Comparison of ENCODE assay signal across 37 cellular contexts in the genomic region with DNA sequence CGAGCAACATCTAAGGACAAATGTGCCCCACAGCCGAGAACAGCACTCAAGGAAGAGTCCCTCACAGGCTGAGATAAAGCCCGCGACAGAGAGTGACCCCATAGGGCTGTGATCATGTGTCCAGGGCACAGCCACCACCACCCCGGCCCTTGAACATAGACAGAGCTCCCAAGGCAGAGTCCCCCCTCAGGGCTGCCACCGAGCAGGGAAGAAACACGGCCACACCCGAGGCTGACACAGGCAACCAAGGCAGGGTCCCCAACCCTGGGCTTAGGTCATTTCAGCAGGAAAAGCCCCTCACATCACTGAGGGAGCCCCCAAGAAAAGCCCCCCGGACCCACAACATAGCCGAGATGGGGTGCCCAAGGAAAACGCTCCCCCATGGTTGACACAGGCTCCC. TPM values are rescaled to one million over a fixed set of nuclear protein-coding genes. Genes with fewer than 3 reads are reported as not detected.
"Had no signal": no experiment of that assay in that cellular context is flagged by ENCODE, and none has a peak within 500 bp of the region (broad histone marks: within the 10 kb centered on the region; RNA-seq: fewer than 3 reads in every experiment).

No MANE protein-coding gene starts in this region.

- H3K27me3 Mint-ChIP-seq: activated CD4-positive, alpha-beta memory T cell treated with anti-CD3 and anti-CD28 coated beads for 36 hours; activated CD4-positive, alpha-beta T cell treated with anti-CD3 and anti-CD28 coated beads for 36 hours; activated CD4-positive, alpha-beta T cell treated with anti-CD3 and anti-CD28 coated beads, Interleukin-2, amount 10 ng/mL, durations not matched to agents 24 days and 14 days; activated CD8-positive, alpha-beta memory T cell treated with anti-CD3 and anti-CD28 coated beads, Interleukin-2, amount 10 ng/mL, durations not matched to agents 7 days and 5 days; activated naive CD8-positive, alpha-beta T cell treated with anti-CD3 and anti-CD28 coated beads, Interleukin-2, amount 50 U/mL, for 24 hours had no signal

- H3K36me3 ChIP-seq: adrenal gland, colonic mucosa, esophagus squamous epithelium, gastroesophageal sphincter had no signal

- H3K9me3 ChIP-seq: adrenal gland, body of pancreas, colonic mucosa, esophagus squamous epithelium, gastroesophageal sphincter had no signal

- H3K36me3 Mint-ChIP-seq: activated CD4-positive, alpha-beta memory T cell treated with anti-CD3 and anti-CD28 coated beads for 36 hours; activated CD8-positive, alpha-beta memory T cell treated with anti-CD3 and anti-CD28 coated beads, Interleukin-2, amount 10 ng/mL, durations not matched to agents 7 days and 5 days; activated naive CD4-positive, alpha-beta T cell treated with anti-CD3 and anti-CD28 coated beads, Interleukin-2, amount 50 U/mL, for 24 hours; activated naive CD8-positive, alpha-beta T cell treated with anti-CD3 and anti-CD28 coated beads for 36 hours had no signal

- DNase-seq: activated CD4-positive, alpha-beta memory T cell treated with anti-CD3 and anti-CD28 coated beads for 36 hours; activated CD4-positive, alpha-beta T cell treated with anti-CD3 and anti-CD28 coated beads for 36 hours; activated CD4-positive, CD25-positive, alpha-beta regulatory T cell; activated CD4-positive, CD25-positive, alpha-beta regulatory T cell treated with anti-CD3 and anti-CD28 coated beads, Interleukin-2, amount 50 U/mL, for 72 hours; activated CD8-positive, alpha-beta memory T cell treated with anti-CD3 and anti-CD28 coated beads, Interleukin-2, amount 10 ng/mL, durations not matched to agents 7 days and 5 days; activated CD8-positive, alpha-beta memory T cell treated with anti-CD3 and anti-CD28 coated beads, Interleukin-2, amount 50 U/mL, for 4 hours; activated CD8-positive, alpha-beta T cell treated with anti-CD3 and anti-CD28 coated beads, Interleukin-2, amount 10 ng/mL, durations not matched to agents 7 days and 5 days; activated effector memory CD4-positive, alpha-beta T cell treated with anti-CD3 and anti-CD28 coated beads, Interleukin-2, amount 50 U/mL, for 16 hours; activated naive CD4-positive, alpha-beta T cell treated with anti-CD3 and anti-CD28 coated beads for 36 hours; activated naive CD8-positive, alpha-beta T cell treated with anti-CD3 and anti-CD28 coated beads for 36 hours; activated naive CD8-positive, alpha-beta T cell treated with anti-CD3 and anti-CD28 coated beads, Interleukin-2, amount 50 U/mL, for 24 hours; activated T-cell treated with anti-CD3 and anti-CD28 coated beads, Interleukin-2, amount 50 U/mL, for 1 hour; activated T-cell treated with anti-CD3 and anti-CD28 coated beads, Interleukin-2, amount 50 U/mL, for 48 hours; adrenal gland; amygdala; aorta; body of pancreas; caudate nucleus; cerebellar nuclear complex; colonic mucosa; effector CD8-positive, alpha-beta T cell; esophagus squamous epithelium; foreskin melanocyte; T-helper 2 cell had no signal

- H3K4me3 ChIP-seq: adrenal gland, body of pancreas, colonic mucosa, esophagus squamous epithelium, gastroesophageal sphincter had no signal

- H3K27ac Mint-ChIP-seq: activated CD4-positive, alpha-beta memory T cell treated with anti-CD3 and anti-CD28 coated beads for 36 hours; activated CD4-positive, alpha-beta T cell treated with anti-CD3 and anti-CD28 coated beads for 36 hours; activated CD4-positive, alpha-beta T cell treated with anti-CD3 and anti-CD28 coated beads, Interleukin-2, amount 10 ng/mL, durations not matched to agents 24 days and 14 days; activated CD8-positive, alpha-beta memory T cell treated with anti-CD3 and anti-CD28 coated beads, Interleukin-2, amount 10 ng/mL, durations not matched to agents 7 days and 5 days; activated CD8-positive, alpha-beta T cell treated with anti-CD3 and anti-CD28 coated beads, Interleukin-2, amount 10 ng/mL, durations not matched to agents 7 days and 5 days; activated naive CD4-positive, alpha-beta T cell treated with anti-CD3 and anti-CD28 coated beads for 36 hours; activated naive CD4-positive, alpha-beta T cell treated with anti-CD3 and anti-CD28 coated beads, Interleukin-2, amount 50 U/mL, for 24 hours; activated naive CD8-positive, alpha-beta T cell treated with anti-CD3 and anti-CD28 coated beads for 36 hours; activated naive CD8-positive, alpha-beta T cell treated with anti-CD3 and anti-CD28 coated beads, Interleukin-2, amount 50 U/mL, for 24 hours; activated T-helper 1 cell treated with anti-CD3 and anti-CD28 coated beads, Interleukin-12 subunit alpha, Interleukin-12 subunit beta, Interleukin-2, Interleukin-4 antibody, amounts not matched to agents 30 ng/mL and 10 ng/mL and 1 ng/mL, durations not matched to agents 14 hours and 24 hours and 36 hours; activated T-helper 2 cell treated with anti-CD3 and anti-CD28 coated beads, Interferon-gamma antibody, Interleukin-2, Interleukin-4, amounts not matched to agents 10 μg/mL and 5 μg/mL and 100 μg/mL, durations not matched to agents 14 hours and 24 hours and 36 hours had no signal

- H3K27me3 ChIP-seq: body of pancreas, colonic mucosa, esophagus squamous epithelium, gastroesophageal sphincter had no signal

- H3K4me3 Mint-ChIP-seq: activated CD4-positive, alpha-beta memory T cell treated with anti-CD3 and anti-CD28 coated beads for 36 hours; activated CD4-positive, alpha-beta T cell treated with anti-CD3 and anti-CD28 coated beads for 36 hours; activated CD4-positive, alpha-beta T cell treated with anti-CD3 and anti-CD28 coated beads, Interleukin-2, amount 10 ng/mL, durations not matched to agents 24 days and 14 days; activated CD8-positive, alpha-beta memory T cell treated with anti-CD3 and anti-CD28 coated beads, Interleukin-2, amount 10 ng/mL, durations not matched to agents 7 days and 5 days; activated CD8-positive, alpha-beta T cell treated with anti-CD3 and anti-CD28 coated beads, Interleukin-2, amount 10 ng/mL, durations not matched to agents 7 days and 5 days; activated naive CD4-positive, alpha-beta T cell treated with anti-CD3 and anti-CD28 coated beads for 36 hours; activated naive CD4-positive, alpha-beta T cell treated with anti-CD3 and anti-CD28 coated beads, Interleukin-2, amount 50 U/mL, for 24 hours; activated naive CD8-positive, alpha-beta T cell treated with anti-CD3 and anti-CD28 coated beads for 36 hours; activated naive CD8-positive, alpha-beta T cell treated with anti-CD3 and anti-CD28 coated beads, Interleukin-2, amount 50 U/mL, for 24 hours; activated T-helper 1 cell treated with anti-CD3 and anti-CD28 coated beads, Interleukin-12 subunit alpha, Interleukin-12 subunit beta, Interleukin-2, Interleukin-4 antibody, amounts not matched to agents 30 ng/mL and 10 ng/mL and 1 ng/mL, durations not matched to agents 14 hours and 24 hours and 36 hours had no signal

- H3K9me3 Mint-ChIP-seq: activated CD4-positive, alpha-beta memory T cell treated with anti-CD3 and anti-CD28 coated beads for 36 hours; activated CD4-positive, alpha-beta T cell treated with anti-CD3 and anti-CD28 coated beads, Interleukin-2, amount 10 ng/mL, durations not matched to agents 24 days and 14 days; activated naive CD4-positive, alpha-beta T cell treated with anti-CD3 and anti-CD28 coated beads for 36 hours; activated naive CD4-positive, alpha-beta T cell treated with anti-CD3 and anti-CD28 coated beads, Interleukin-2, amount 50 U/mL, for 24 hours; activated naive CD8-positive, alpha-beta T cell treated with anti-CD3 and anti-CD28 coated beads for 36 hours; activated naive CD8-positive, alpha-beta T cell treated with anti-CD3 and anti-CD28 coated beads, Interleukin-2, amount 50 U/mL, for 24 hours; activated T-helper 1 cell treated with anti-CD3 and anti-CD28 coated beads, Interleukin-12 subunit alpha, Interleukin-12 subunit beta, Interleukin-2, Interleukin-4 antibody, amounts not matched to agents 30 ng/mL and 10 ng/mL and 1 ng/mL, durations not matched to agents 14 hours and 24 hours and 36 hours; activated T-helper 2 cell treated with anti-CD3 and anti-CD28 coated beads, Interferon-gamma antibody, Interleukin-2, Interleukin-4, amounts not matched to agents 10 μg/mL and 5 μg/mL and 100 μg/mL, durations not matched to agents 14 hours and 24 hours and 36 hours had no signal

- H3K27ac ChIP-seq: adrenal gland, body of pancreas, colonic mucosa, epithelial cell of prostate, esophagus squamous epithelium, gastroesophageal sphincter had no signal

- H3K4me1 ChIP-seq: adrenal gland, body of pancreas, colonic mucosa, esophagus squamous epithelium, gastroesophageal sphincter had no signal

- H3K4me1 Mint-ChIP-seq: activated CD4-positive, alpha-beta T cell treated with anti-CD3 and anti-CD28 coated beads for 36 hours; activated CD4-positive, alpha-beta T cell treated with anti-CD3 and anti-CD28 coated beads, Interleukin-2, amount 10 ng/mL, durations not matched to agents 24 days and 14 days; activated CD8-positive, alpha-beta memory T cell treated with anti-CD3 and anti-CD28 coated beads, Interleukin-2, amount 10 ng/mL, durations not matched to agents 7 days and 5 days; activated naive CD4-positive, alpha-beta T cell treated with anti-CD3 and anti-CD28 coated beads, Interleukin-2, amount 50 U/mL, for 24 hours; activated naive CD8-positive, alpha-beta T cell treated with anti-CD3 and anti-CD28 coated beads for 36 hours; activated naive CD8-positive, alpha-beta T cell treated with anti-CD3 and anti-CD28 coated beads, Interleukin-2, amount 50 U/mL, for 24 hours had no signal

- ATAC-seq: activated CD4-positive, alpha-beta T cell treated with anti-CD3 and anti-CD28 coated beads for 36 hours; activated CD8-positive, alpha-beta memory T cell treated with anti-CD3 and anti-CD28 coated beads, Interleukin-2, amount 10 ng/mL, durations not matched to agents 7 days and 5 days; activated CD8-positive, alpha-beta T cell treated with anti-CD3 and anti-CD28 coated beads, Interleukin-2, amount 10 ng/mL, durations not matched to agents 7 days and 5 days; activated naive CD8-positive, alpha-beta T cell treated with anti-CD3 and anti-CD28 coated beads, Interleukin-2, amount 50 U/mL, for 24 hours; body of pancreas; gastroesophageal sphincter had no signal

RNA-seq across cellular contexts. Expression of a gene that starts 0.5 kb away (rescaled TPM):
- total RNA-seq: activated CD4-positive, alpha-beta memory T cell treated with anti-CD3 and anti-CD28 coated beads for 36 hours; activated CD4-positive, alpha-beta T cell treated with anti-CD3 and anti-CD28 coated beads for 36 hours; activated CD4-positive, alpha-beta T cell treated with anti-CD3 and anti-CD28 coated beads, Interleukin-2, amount 10 ng/mL, durations not matched to agents 24 days and 14 days; activated CD8-positive, alpha-beta memory T cell treated with anti-CD3 and anti-CD28 coated beads for 36 hours; activated CD8-positive, alpha-beta memory T cell treated with anti-CD3 and anti-CD28 coated beads, Interleukin-2, amount 10 ng/mL, durations not matched to agents 7 days and 5 days; activated CD8-positive, alpha-beta T cell treated with anti-CD3 and anti-CD28 coated beads, Interleukin-2, amount 10 ng/mL, durations not matched to agents 7 days and 5 days; activated naive CD4-positive, alpha-beta T cell treated with anti-CD3 and anti-CD28 coated beads for 36 hours; activated naive CD8-positive, alpha-beta T cell treated with anti-CD3 and anti-CD28 coated beads for 36 hours; activated T-helper 1 cell treated with anti-CD3 and anti-CD28 coated beads, Interleukin-12 subunit alpha, Interleukin-12 subunit beta, Interleukin-2, Interleukin-4 antibody, amounts not matched to agents 30 ng/mL and 10 ng/mL and 1 ng/mL, durations not matched to agents 14 hours and 24 hours and 36 hours; activated T-helper 2 cell treated with anti-CD3 and anti-CD28 coated beads, Interferon-gamma antibody, Interleukin-2, Interleukin-4, amounts not matched to agents 10 μg/mL and 5 μg/mL and 100 μg/mL, durations not matched to agents 14 hours and 24 hours and 36 hours; adrenal gland; aorta; body of pancreas; dermis microvascular lymphatic vessel endothelial cell; endothelial cell of umbilical vein; esophagus squamous epithelium; fibroblast of lung; fibroblast of villous mesenchyme; gastroesophageal sphincter; glomerular endothelial cell; T-helper 1 cell treated with Interleukin-12 subunit alpha and Interleukin-12 subunit beta and Interleukin-4 antibody, amounts not matched to agents 30 ng/mL and 1 ng/mL, for 36 hours had no signal

RNA-seq across cellular contexts. Expression of a gene that starts 0.7 kb away (rescaled TPM):
- total RNA-seq: activated CD4-positive, alpha-beta memory T cell treated with anti-CD3 and anti-CD28 coated beads for 36 hours; activated CD4-positive, alpha-beta T cell treated with anti-CD3 and anti-CD28 coated beads for 36 hours; activated CD4-positive, alpha-beta T cell treated with anti-CD3 and anti-CD28 coated beads, Interleukin-2, amount 10 ng/mL, durations not matched to agents 24 days and 14 days; activated CD8-positive, alpha-beta memory T cell treated with anti-CD3 and anti-CD28 coated beads for 36 hours; activated CD8-positive, alpha-beta memory T cell treated with anti-CD3 and anti-CD28 coated beads, Interleukin-2, amount 10 ng/mL, durations not matched to agents 7 days and 5 days; activated CD8-positive, alpha-beta T cell treated with anti-CD3 and anti-CD28 coated beads, Interleukin-2, amount 10 ng/mL, durations not matched to agents 7 days and 5 days; activated naive CD4-positive, alpha-beta T cell treated with anti-CD3 and anti-CD28 coated beads for 36 hours; activated naive CD8-positive, alpha-beta T cell treated with anti-CD3 and anti-CD28 coated beads for 36 hours; activated T-helper 1 cell treated with anti-CD3 and anti-CD28 coated beads, Interleukin-12 subunit alpha, Interleukin-12 subunit beta, Interleukin-2, Interleukin-4 antibody, amounts not matched to agents 30 ng/mL and 10 ng/mL and 1 ng/mL, durations not matched to agents 14 hours and 24 hours and 36 hours; activated T-helper 2 cell treated with anti-CD3 and anti-CD28 coated beads, Interferon-gamma antibody, Interleukin-2, Interleukin-4, amounts not matched to agents 10 μg/mL and 5 μg/mL and 100 μg/mL, durations not matched to agents 14 hours and 24 hours and 36 hours; adrenal gland; aorta; body of pancreas; dermis microvascular lymphatic vessel endothelial cell; endothelial cell of umbilical vein; esophagus squamous epithelium; fibroblast of lung; fibroblast of villous mesenchyme; gastroesophageal sphincter; glomerular endothelial cell; T-helper 1 cell treated with Interleukin-12 subunit alpha and Interleukin-12 subunit beta and Interleukin-4 antibody, amounts not matched to agents 30 ng/mL and 1 ng/mL, for 36 hours had no signal

RNA-seq across cellular contexts. Expression of a gene that starts 21.2 kb away (rescaled TPM):
- total RNA-seq: activated CD4-positive, alpha-beta memory T cell treated with anti-CD3 and anti-CD28 coated beads for 36 hours; activated CD4-positive, alpha-beta T cell treated with anti-CD3 and anti-CD28 coated beads for 36 hours; activated CD4-positive, alpha-beta T cell treated with anti-CD3 and anti-CD28 coated beads, Interleukin-2, amount 10 ng/mL, durations not matched to agents 24 days and 14 days; activated CD8-positive, alpha-beta memory T cell treated with anti-CD3 and anti-CD28 coated beads for 36 hours; activated CD8-positive, alpha-beta memory T cell treated with anti-CD3 and anti-CD28 coated beads, Interleukin-2, amount 10 ng/mL, durations not matched to agents 7 days and 5 days; activated CD8-positive, alpha-beta T cell treated with anti-CD3 and anti-CD28 coated beads, Interleukin-2, amount 10 ng/mL, durations not matched to agents 7 days and 5 days; activated naive CD4-positive, alpha-beta T cell treated with anti-CD3 and anti-CD28 coated beads for 36 hours; activated naive CD8-positive, alpha-beta T cell treated with anti-CD3 and anti-CD28 coated beads for 36 hours; activated T-helper 1 cell treated with anti-CD3 and anti-CD28 coated beads, Interleukin-12 subunit alpha, Interleukin-12 subunit beta, Interleukin-2, Interleukin-4 antibody, amounts not matched to agents 30 ng/mL and 10 ng/mL and 1 ng/mL, durations not matched to agents 14 hours and 24 hours and 36 hours; activated T-helper 2 cell treated with anti-CD3 and anti-CD28 coated beads, Interferon-gamma antibody, Interleukin-2, Interleukin-4, amounts not matched to agents 10 μg/mL and 5 μg/mL and 100 μg/mL, durations not matched to agents 14 hours and 24 hours and 36 hours; adrenal gland; aorta; body of pancreas; colonic mucosa; dermis microvascular lymphatic vessel endothelial cell; endothelial cell of umbilical vein; esophagus squamous epithelium; fibroblast of lung; fibroblast of villous mesenchyme; gastroesophageal sphincter; glomerular endothelial cell; T-helper 1 cell treated with Interleukin-12 subunit alpha and Interleukin-12 subunit beta and Interleukin-4 antibody, amounts not matched to agents 30 ng/mL and 1 ng/mL, for 36 hours had no signal

RNA-seq across cellular contexts. Expression of a gene that starts 38.4 kb away (rescaled TPM):
- total RNA-seq: activated CD4-positive, alpha-beta memory T cell treated with anti-CD3 and anti-CD28 coated beads for 36 hours; activated CD4-positive, alpha-beta T cell treated with anti-CD3 and anti-CD28 coated beads for 36 hours; activated CD4-positive, alpha-beta T cell treated with anti-CD3 and anti-CD28 coated beads, Interleukin-2, amount 10 ng/mL, durations not matched to agents 24 days and 14 days; activated CD8-positive, alpha-beta memory T cell treated with anti-CD3 and anti-CD28 coated beads for 36 hours; activated CD8-positive, alpha-beta memory T cell treated with anti-CD3 and anti-CD28 coated beads, Interleukin-2, amount 10 ng/mL, durations not matched to agents 7 days and 5 days; activated CD8-positive, alpha-beta T cell treated with anti-CD3 and anti-CD28 coated beads, Interleukin-2, amount 10 ng/mL, durations not matched to agents 7 days and 5 days; activated naive CD4-positive, alpha-beta T cell treated with anti-CD3 and anti-CD28 coated beads for 36 hours; activated naive CD8-positive, alpha-beta T cell treated with anti-CD3 and anti-CD28 coated beads for 36 hours; activated T-helper 1 cell treated with anti-CD3 and anti-CD28 coated beads, Interleukin-12 subunit alpha, Interleukin-12 subunit beta, Interleukin-2, Interleukin-4 antibody, amounts not matched to agents 30 ng/mL and 10 ng/mL and 1 ng/mL, durations not matched to agents 14 hours and 24 hours and 36 hours; activated T-helper 2 cell treated with anti-CD3 and anti-CD28 coated beads, Interferon-gamma antibody, Interleukin-2, Interleukin-4, amounts not matched to agents 10 μg/mL and 5 μg/mL and 100 μg/mL, durations not matched to agents 14 hours and 24 hours and 36 hours; adrenal gland; aorta; body of pancreas; colonic mucosa; dermis microvascular lymphatic vessel endothelial cell; endothelial cell of umbilical vein; esophagus squamous epithelium; fibroblast of lung; fibroblast of villous mesenchyme; gastroesophageal sphincter; glomerular endothelial cell; T-helper 1 cell treated with Interleukin-12 subunit alpha and Interleukin-12 subunit beta and Interleukin-4 antibody, amounts not matched to agents 30 ng/mL and 1 ng/mL, for 36 hours had no signal

RNA-seq across cellular contexts. Expression of a gene that starts 55.7 kb away (rescaled TPM):
- total RNA-seq: activated CD4-positive, alpha-beta memory T cell treated with anti-CD3 and anti-CD28 coated beads for 36 hours; activated CD4-positive, alpha-beta T cell treated with anti-CD3 and anti-CD28 coated beads for 36 hours; activated CD4-positive, alpha-beta T cell treated with anti-CD3 and anti-CD28 coated beads, Interleukin-2, amount 10 ng/mL, durations not matched to agents 24 days and 14 days; activated CD8-positive, alpha-beta memory T cell treated with anti-CD3 and anti-CD28 coated beads for 36 hours; activated CD8-positive, alpha-beta memory T cell treated with anti-CD3 and anti-CD28 coated beads, Interleukin-2, amount 10 ng/mL, durations not matched to agents 7 days and 5 days; activated CD8-positive, alpha-beta T cell treated with anti-CD3 and anti-CD28 coated beads, Interleukin-2, amount 10 ng/mL, durations not matched to agents 7 days and 5 days; activated naive CD4-positive, alpha-beta T cell treated with anti-CD3 and anti-CD28 coated beads for 36 hours; activated naive CD8-positive, alpha-beta T cell treated with anti-CD3 and anti-CD28 coated beads for 36 hours; activated T-helper 1 cell treated with anti-CD3 and anti-CD28 coated beads, Interleukin-12 subunit alpha, Interleukin-12 subunit beta, Interleukin-2, Interleukin-4 antibody, amounts not matched to agents 30 ng/mL and 10 ng/mL and 1 ng/mL, durations not matched to agents 14 hours and 24 hours and 36 hours; activated T-helper 2 cell treated with anti-CD3 and anti-CD28 coated beads, Interferon-gamma antibody, Interleukin-2, Interleukin-4, amounts not matched to agents 10 μg/mL and 5 μg/mL and 100 μg/mL, durations not matched to agents 14 hours and 24 hours and 36 hours; adrenal gland; aorta; body of pancreas; colonic mucosa; dermis microvascular lymphatic vessel endothelial cell; endothelial cell of umbilical vein; esophagus squamous epithelium; fibroblast of lung; fibroblast of villous mesenchyme; gastroesophageal sphincter; glomerular endothelial cell; T-helper 1 cell treated with Interleukin-12 subunit alpha and Interleukin-12 subunit beta and Interleukin-4 antibody, amounts not matched to agents 30 ng/mL and 1 ng/mL, for 36 hours had no signal
